Comparison of ENCODE assay signal across 8 cellular contexts in genomic region chr22:43136255-43136654, GRCh38. TPM values are rescaled to one million over a fixed set of nuclear protein-coding genes. Genes with fewer than 3 reads are reported as not detected.
DNase-seq lines count a peak whose midpoint lies in the region; ATAC-seq and TF ChIP-seq lines count a peak whose summit lies in the region.

No MANE protein-coding gene starts in this region.

- H3K27ac ChIP-seq in GM23248 (no peak overlapping the region), WERI-Rb-1 (no peak overlapping the region), neural cell (ENCODE audit: low read length) (no peak overlapping the region)

- H3K27me3 ChIP-seq in GM23248 (replicated peaks; ENCODE audit: insufficient read depth), result no peaks in the 10 kb centered on the region
- no peaks in the 10 kb centered on the region for H3K27me3 ChIP-seq in WERI-Rb-1 (ENCODE audit: insufficient read depth, low read depth, severe bottlenecking)
- no peaks in the 10 kb centered on the region for H3K27me3 ChIP-seq in neural cell (ENCODE audit: insufficient read depth, low read depth, low read length)

- H3K9ac ChIP-seq in GM23248 (no peak overlapping the region), neural cell (ENCODE audit: low read length) (no peak overlapping the region)

- peaks cover 3% of the 10 kb centered on the region; the same call in 1 of the 2 replicates for H3K79me2 ChIP-seq in GM23248 (ENCODE audit: insufficient read depth)
- no peaks in the 10 kb centered on the region for H3K79me2 ChIP-seq in neural cell (replicated peaks; ENCODE audit: insufficient read depth, low read length)

- H3K9me2 ChIP-seq in GM23248 (ENCODE audit: insufficient read depth) (no peaks in the 10 kb centered on the region), neural cell (ENCODE audit: insufficient read depth, low read length) (no peaks in the 10 kb centered on the region)

- no peak overlapping the region for H3K4me3 ChIP-seq in GM23248
- no peak overlapping the region for H3K4me3 ChIP-seq in WERI-Rb-1 (ENCODE audit: low read depth, low read length)
- no peak overlapping the region for H3K4me3 ChIP-seq in epithelial cell of esophagus (ENCODE audit: low read length)
- no peak overlapping the region for H3K4me3 ChIP-seq in neural cell (ENCODE audit: low read length)

- H3F3A ChIP-seq in GM23248 (ENCODE audit: insufficient read depth), result no peaks in the 10 kb centered on the region
- no peaks in the 10 kb centered on the region for H3F3A ChIP-seq in neural cell (ENCODE audit: insufficient read depth, low read length, poor library complexity, severe bottlenecking)

- in situ Hi-C loops in GM23248 (cut with MboI), result no loop called here

- DNase-seq in AG20443 (ENCODE audit: low spot score), result peak; percentile 65
- peak; percentile 47 for DNase-seq in GM23248
- DNase-seq in WERI-Rb-1, result peak; percentile 61
- peak; percentile 48 for DNase-seq in epithelial cell of esophagus (ENCODE audit: low read depth)
- no peak for DNase-seq in NK-92 treated with Interleukin-12 subunit alpha and Interleukin-12 subunit beta, amount 100 ng/mL, for 24 hours (lab: John Stamatoyannopoulos, UW)
- no peak for DNase-seq in NCI-H2107 treated with DMSO at 0.1 percent for 48 hours (lab: John Stamatoyannopoulos, UW; ENCODE audit: unreplicated experiment)

- no peak for ATAC-seq in GM18868 (IDR thresholded peaks at IDR 0.05; ENCODE audit: unreplicated experiment)

- TF ChIP-seq CTCF in WERI-Rb-1 (IDR thresholded peaks at IDR 0.05; ENCODE audit: low read depth, low read length) (peak; percentile 94), epithelial cell of esophagus (IDR thresholded peaks at IDR 0.05; ENCODE audit: insufficient read depth, low read depth, low read length, missing control alignments) (peak; percentile 59), neural cell (IDR thresholded peaks at IDR 0.05; ENCODE audit: poor library complexity, severe bottlenecking) (peak; percentile 59)

- H3K36me3 ChIP-seq in GM23248 (ENCODE audit: low read depth), result peaks cover 6% of the 10 kb centered on the region; the same call in 1 of the 2 replicates
- peaks cover 90% of the 10 kb centered on the region for H3K36me3 ChIP-seq in WERI-Rb-1
- H3K36me3 ChIP-seq in neural cell (ENCODE audit: insufficient read depth, low read length), result no peaks in the 10 kb centered on the region

- H4K20me1 ChIP-seq in GM23248 (ENCODE audit: insufficient read depth) (no peaks in the 10 kb centered on the region), neural cell (ENCODE audit: insufficient read depth) (no peaks in the 10 kb centered on the region)

- peak; percentile 49 for TF ChIP-seq RAD21 in neural cell (conservative IDR thresholded peaks at IDR 0.05)

- WGBS in GM23248 (ENCODE audit: low coverage in 1 of 2, low lambda C conversion rate in 2 of 2, missing lambda C conversion rate in 2 of 2), 2 experiments, result 57 to 59% methylated on average over 9 of the region's 9 CpGs

- TF ChIP-seq EP300 in neural cell (conservative IDR thresholded peaks at IDR 0.05; ENCODE audit: poor library complexity, severe bottlenecking), result no peak

- H2AFZ ChIP-seq in GM23248, result no peak overlapping the region
- no peak overlapping the region for H2AFZ ChIP-seq in neural cell (ENCODE audit: low read depth, low read length)

- H3K4me1 ChIP-seq in GM23248 (ENCODE audit: insufficient read depth), result no peaks in the 10 kb centered on the region

- H3K4me2 ChIP-seq in GM23248 (ENCODE audit: unreplicated experiment) (no peak overlapping the region), neural cell (ENCODE audit: low read length) (no peak overlapping the region)

- no peaks in the 10 kb centered on the region for H3K9me3 ChIP-seq in GM23248 (ENCODE audit: low read depth)
- H3K9me3 ChIP-seq in WERI-Rb-1 (ENCODE audit: severe bottlenecking), result no peaks in the 10 kb centered on the region
- H3K9me3 ChIP-seq in neural cell (ENCODE audit: low read length), result no peaks in the 10 kb centered on the region

TF ChIP-seq in neural cell, 6 proteins besides CTCF, POLR2A, EP300 and RAD21:
- TF ChIP-seq TAF1 (IDR thresholded peaks at IDR 0.05; ENCODE audit: low read depth), result no peak
- no peak for TF ChIP-seq POLR2AphosphoS5 (IDR thresholded peaks at IDR 0.05)
- no peak for TF ChIP-seq MXI1 (conservative IDR thresholded peaks at IDR 0.05; ENCODE audit: poor library complexity, severe bottlenecking)
- peak; percentile 59 for TF ChIP-seq SMC3 (conservative IDR thresholded peaks at IDR 0.05; ENCODE audit: poor library complexity)
- no peak for TF ChIP-seq EZH2 (IDR thresholded peaks at IDR 0.05; ENCODE audit: borderline replicate concordance, insufficient read depth, low read length, poor library complexity, severe bottlenecking)

RNA-seq across cellular contexts. Expression of gene MCAT, which starts 6.9 kb away (rescaled TPM):
- 16.0 and 23.4 TPM in 2 replicates for total RNA-seq in GM23248 (2014; rRNA removed; shearing (Covaris generic))
- polyA plus RNA-seq in GM23248 (2016; fragmentation: Nextera tagmentation; extraction: Ambion mirVana) (17.6 and 18.2 TPM in 2 replicates), neural cell (46.1 and 46.8 TPM in 2 replicates)
- polyA minus RNA-seq in neural cell, result 33.8 and 35.7 TPM in 2 replicates

RNA-seq across cellular contexts. Expression of gene TSPO, which starts 15.1 kb away (rescaled TPM):
- total RNA-seq in GM23248 (2014; rRNA removed; shearing (Covaris generic)), result 760 and 970 TPM in 2 replicates
- polyA plus RNA-seq in GM23248 (2016; fragmentation: Nextera tagmentation; extraction: Ambion mirVana) (896 and 938 TPM in 2 replicates), neural cell (not detected in 2 replicates)
- polyA minus RNA-seq in neural cell, result not detected in 2 replicates

RNA-seq across cellular contexts. Expression of gene BIK, which starts 25.7 kb away (rescaled TPM):
- not detected in 2 replicates for total RNA-seq in GM23248 (2014; rRNA removed; shearing (Covaris generic))
- polyA plus RNA-seq in GM23248 (2016; fragmentation: Nextera tagmentation; extraction: Ambion mirVana) (not detected in 2 replicates), neural cell (1.5 and 3.1 TPM in 2 replicates)
- 1.5 TPM in 1 of 2 replicates, not detected in the other for polyA minus RNA-seq in neural cell

RNA-seq across cellular contexts. Expression of gene TTLL1, which starts 47.1 kb away (rescaled TPM):
- 16.0 and 16.6 TPM in 2 replicates for total RNA-seq in GM23248 (2014; rRNA removed; shearing (Covaris generic))
- polyA plus RNA-seq in GM23248 (2016; fragmentation: Nextera tagmentation; extraction: Ambion mirVana), result 18.5 and 18.8 TPM in 2 replicates
- polyA plus RNA-seq in neural cell, result 36.3 and 41.8 TPM in 2 replicates
- polyA minus RNA-seq in neural cell, result 45.0 and 52.6 TPM in 2 replicates

RNA-seq across cellular contexts. Expression of gene TTLL12, which starts 50.7 kb away (rescaled TPM):
- 42.8 and 43.9 TPM in 2 replicates for total RNA-seq in GM23248 (2014; rRNA removed; shearing (Covaris generic))
- polyA plus RNA-seq in GM23248 (2016; fragmentation: Nextera tagmentation; extraction: Ambion mirVana) (28.1 and 29.5 TPM in 2 replicates), neural cell (22.2 and 24.1 TPM in 2 replicates)
- polyA minus RNA-seq in neural cell, result 25.0 and 27.5 TPM in 2 replicates

Comparison
In these comparisons a context has a peak if more than half of its experiments do, and no peak if none do; other contexts are left out.
1. DNase-seq: peak in AG20443 (single experiment), GM23248 (single experiment), WERI-Rb-1 (single experiment) and epithelial cell of esophagus (single experiment); none in NK-92 treated with Interleukin-12 subunit alpha and Interleukin-12 subunit beta, amount 100 ng/mL, for 24 hours (single experiment) and NCI-H2107 treated with DMSO at 0.1 percent for 48 hours (single experiment).
2. RNA of gene TSPO, which starts 15.1 kb away (polyA plus RNA-seq): 896 to 938 TPM in GM23248; not detected in neural cell; every median in the first group is over 100 times any median in the second.
3. Peak in every context shown above with its lines, with median percentiles within 50 percentile points of each other: CTCF ChIP-seq.